ENCODE assay signal across 25 cellular contexts in genomic region chr10:86715836-86716235, GRCh38. TPM values are rescaled to one million over a fixed set of nuclear protein-coding genes. Genes with fewer than 3 reads are reported as not detected.
DNase-seq lines count a peak whose midpoint lies in the region; ATAC-seq and TF ChIP-seq lines count a peak whose summit lies in the region.
"Had no signal": no experiment of that assay in that cellular context is flagged by ENCODE, and none has a peak within 500 bp of the region (broad histone marks: within the 10 kb centered on the region; RNA-seq: fewer than 3 reads in every experiment).

No MANE protein-coding gene starts in this region.

- TF ChIP-seq CTCF in right atrium auricular region (IDR thresholded peaks at IDR 0.05) (no peak), gastroesophageal sphincter (IDR thresholded peaks at IDR 0.05) (no peak), RWPE1 (conservative IDR thresholded peaks at IDR 0.05; ENCODE audit: low read depth) (no peak)

- peak; percentile 54 for DNase-seq in cardiac septum (ENCODE audit: low spot score)
- no peak for DNase-seq in right atrium auricular region (ENCODE audit: low spot score)
- DNase-seq in posterior vena cava (ENCODE audit: low spot score): peak; percentile 19
- no peak for DNase-seq in RWPE1 (ENCODE audit: low spot score)
- no peak for DNase-seq in posterior cingulate gyrus
- DNase-seq: CD4-positive, CD25-positive, alpha-beta regulatory T cell; COR-L47; DMS53; H9; Karpas-422; NCI-H1092; NCI-H2029 treated with DMSO at 0.1 percent for 48 hours; NCI-H446 treated with DMSO at 0.1 percent for 48 hours; NCI-H526; NCI-H82; NK-92 treated with Interleukin-12 subunit alpha and Interleukin-12 subunit beta, amount 100 ng/mL, for 24 hours; PC-3; SHP77 had no signal

- H3K9me3 ChIP-seq in right atrium auricular region (no peaks in the 10 kb centered on the region), gastroesophageal sphincter (no peaks in the 10 kb centered on the region), skeletal muscle tissue (ENCODE audit: control insufficient read depth in 3 of 3, low read length in 3 of 3) (no peaks in the 10 kb centered on the region)
- H3K9me3 ChIP-seq: BLaER1 had no signal

- peak overlapping the region in 1 of 3 donors; percentile 65 for H3K9ac ChIP-seq in skeletal muscle tissue (ENCODE audit: low read depth in 1 of 3, low read length in 3 of 3)
- H3K9ac ChIP-seq: BLaER1 had no signal

- no peak for TF ChIP-seq EP300 in gastroesophageal sphincter (IDR thresholded peaks at IDR 0.05)

- H3K27me3 ChIP-seq in right atrium auricular region: no peaks in the 10 kb centered on the region
- no peaks in the 10 kb centered on the region for H3K27me3 ChIP-seq in gastroesophageal sphincter
- H3K27me3 ChIP-seq in skeletal muscle tissue (ENCODE audit: control insufficient read depth in 3 of 3, insufficient read depth in 3 of 3, low read length in 3 of 3): no peaks in the 10 kb centered on the region

- WGBS in gastroesophageal sphincter (ENCODE audit: low coverage in 1 of 2), 2 donors: 55% methylated on average over 2 of the region's 5 CpGs; no CpG with 5 or more reads in 1 of the 2 donors

- CTCF ChIA-PET in RWPE1 (lab: Yijun Ruan, JAX): no interaction called here

- intact Hi-C loops in cardiac septum (cut with DNase I) (no loop called here), posterior vena cava (cut with DNase I) (no loop called here), posterior cingulate gyrus (cut with DNase I) (no loop called here)

- H3K4me1 ChIP-seq in right atrium auricular region (peaks cover 0 to 52% of the 10 kb centered on the region in 2 donors), gastroesophageal sphincter (peaks cover 0 to 34% (median 6%) of the 10 kb centered on the region in 3 donors), skeletal muscle tissue (ENCODE audit: control insufficient read depth in 3 of 3, insufficient read depth in 3 of 3, low read length in 3 of 3) (peaks cover 41 to 69% (median 55%) of the 10 kb centered on the region in 3 donors)

- no peak for TF ChIP-seq POLR2A in gastroesophageal sphincter (IDR thresholded peaks at IDR 0.05)

- H3K4me3 ChIP-seq in right atrium auricular region: no peak overlapping the region
- no peak overlapping the region for H3K4me3 ChIP-seq in gastroesophageal sphincter
- no peak overlapping the region for H3K4me3 ChIP-seq in skeletal muscle tissue (ENCODE audit: low read length in 3 of 3)
- H3K4me3 ChIP-seq: BLaER1 had no signal

- POLR2A ChIA-PET in RWPE1 (lab: Yijun Ruan, JAX; ENCODE audit: low non-redundant PET): no interaction called here

- H3K36me3 ChIP-seq in right atrium auricular region: peaks cover 51% of the 10 kb centered on the region
- peaks cover 0 to 13% of the 10 kb centered on the region in 2 donors for H3K36me3 ChIP-seq in gastroesophageal sphincter
- peaks cover 37 to 57% (median 42%) of the 10 kb centered on the region in 3 donors for H3K36me3 ChIP-seq in skeletal muscle tissue (ENCODE audit: control insufficient read depth in 3 of 3, insufficient read depth in 3 of 3, low read length in 3 of 3)
- H3K36me3 ChIP-seq: BLaER1 had no signal

- H3K27ac ChIP-seq in right atrium auricular region: no peak overlapping the region
- H3K27ac ChIP-seq in gastroesophageal sphincter: peak overlapping the region in 3 of 4 donors; percentile 3 to 61 (median 55)
- H3K27ac ChIP-seq in skeletal muscle tissue (ENCODE audit: low read depth, low read length): peak overlapping the region; percentile 54
- no peak overlapping the region for H3K27ac ChIP-seq in RWPE1
- H3K27ac ChIP-seq: BLaER1 had no signal

- no peak for ATAC-seq in gastroesophageal sphincter
- ATAC-seq in GM19452 (IDR thresholded peaks at IDR 0.05; ENCODE audit: unreplicated experiment): no peak
- ATAC-seq: HepG2, PC-3 had no signal

RNA-seq across cellular contexts. Expression of gene BMPR1A, which starts 40.6 kb away (rescaled TPM):
- total RNA-seq in cardiac septum: 60.0 TPM
- 10 to 100 TPM; 28.6 to 41.2 TPM for total RNA-seq in right atrium auricular region
- total RNA-seq in gastroesophageal sphincter: 100 to 1,000 TPM in 3 of 4 donors, 10 to 100 TPM in 1; 91.5 to 121 (median 117) TPM
- total RNA-seq in posterior vena cava: 10 to 100 TPM; 68.0 to 75.8 TPM
- 42.3 TPM for total RNA-seq in skeletal muscle tissue

RNA-seq across cellular contexts. Expression of gene LDB3, which starts 47.5 kb away (rescaled TPM):
- 1,178 TPM for total RNA-seq in cardiac septum
- 100 to 1,000 TPM; 448 to 908 TPM for total RNA-seq in right atrium auricular region
- total RNA-seq in gastroesophageal sphincter: 10 to 100 TPM; 12.9 to 45.8 (median 18.6) TPM
- total RNA-seq in posterior vena cava: 10 to 100 TPM; 27.9 to 29.3 TPM
- 87.7 TPM for total RNA-seq in skeletal muscle tissue
- total RNA-seq: CD4-positive, CD25-positive, alpha-beta regulatory T cell; Daoy; HepG2; HT1080 had no signal

Comparison
In these comparisons a context has a peak if more than half of its experiments do, and no peak if none do; other contexts are left out.
1. DNase-seq: peak in cardiac septum (single experiment) and posterior vena cava (single experiment); none in right atrium auricular region (single experiment), RWPE1 (single experiment) and posterior cingulate gyrus (0 of 10).
2. H3K27ac ChIP-seq: peak in gastroesophageal sphincter (3 of 4) and skeletal muscle tissue (single experiment); none in right atrium auricular region (0 of 2) and RWPE1 (single experiment).